In genomic region chr13:21852043-21852442, GRCh38 we compare ENCODE assay signal across 31 cellular contexts.
"Had no signal": no experiment of that assay in that cellular context is flagged by ENCODE, and none has a peak within 500 bp of the region (broad histone marks: within the 10 kb centered on the region; RNA-seq: fewer than 3 reads in every experiment).

No MANE protein-coding gene starts in this region.

- H3K27me3 Mint-ChIP-seq: activated CD8-positive, alpha-beta T cell treated with anti-CD3 and anti-CD28 coated beads for 36 hours; dendritic cell treated with granulocyte-macrophage colony-stimulating factor and Interleukin-4, amounts not matched to agents 40 ng/mL and 50 ng/mL, for 4 days; stimulated activated memory B cell treated with anti-CD40 and anti-IgM and Interleukin-4, amounts not matched to agents 10 μg/mL and 1 μg/mL and 100 μg/mL, for 72 hours; stimulated activated naive CD8-positive, alpha-beta T cell treated with anti-CD3 and anti-CD28 coated beads, Interleukin-15, amount 100 ng/mL, for 72 hours; type B pancreatic cell had no signal

- H3K4me3 Mint-ChIP-seq: activated CD8-positive, alpha-beta T cell treated with anti-CD3 and anti-CD28 coated beads for 36 hours; activated T-cell treated with anti-CD3 and anti-CD28 coated beads, Interleukin-2, amount 50 U/mL, for 4 hours; activated T-helper 17 cell treated with anti-CD3 and anti-CD28 coated beads, Interleukin-2, amount 50 U/mL, for 72 hours; central memory CD8-positive, alpha-beta T cell; dendritic cell treated with granulocyte-macrophage colony-stimulating factor and Interleukin-4, amounts not matched to agents 40 ng/mL and 50 ng/mL, for 4 days; endodermal cell; stimulated activated memory B cell treated with anti-CD40 and anti-IgM and Interleukin-4, amounts not matched to agents 10 μg/mL and 1 μg/mL and 100 μg/mL, for 72 hours; stimulated activated naive CD8-positive, alpha-beta T cell treated with anti-CD3 and anti-CD28 coated beads, Interleukin-15, amount 100 ng/mL, for 72 hours; type B pancreatic cell had no signal

- H3K9me3 ChIP-seq: esophagus squamous epithelium, gastrocnemius medialis, left ventricle myocardium inferior, pancreas, prostate gland, vagina had no signal

- H3K9me3 Mint-ChIP-seq: activated CD8-positive, alpha-beta T cell treated with anti-CD3 and anti-CD28 coated beads for 36 hours; activated T-cell treated with anti-CD3 and anti-CD28 coated beads, Interleukin-2, amount 50 U/mL, for 4 hours; activated T-helper 17 cell treated with anti-CD3 and anti-CD28 coated beads, Interleukin-2, amount 50 U/mL, for 72 hours; central memory CD8-positive, alpha-beta T cell; dendritic cell treated with granulocyte-macrophage colony-stimulating factor and Interleukin-4, amounts not matched to agents 40 ng/mL and 50 ng/mL, for 4 days; endodermal cell; naive B cell; stimulated activated naive CD8-positive, alpha-beta T cell treated with anti-CD3 and anti-CD28 coated beads, Interleukin-15, amount 100 ng/mL, for 72 hours had no signal

- H3K27ac ChIP-seq: esophagus squamous epithelium, gastrocnemius medialis, left ventricle myocardium inferior, pancreas, prostate gland, skin epidermis, vagina had no signal

- H3K27me3 ChIP-seq: esophagus squamous epithelium, gastrocnemius medialis, pancreas, vagina had no signal

- H3K36me3 Mint-ChIP-seq: naive B cell; stimulated activated memory B cell treated with anti-CD40 and anti-IgM and Interleukin-4, amounts not matched to agents 10 μg/mL and 1 μg/mL and 100 μg/mL, for 72 hours; type B pancreatic cell had no signal

- DNase-seq: activated CD4-positive, alpha-beta T cell treated with anti-CD3 and anti-CD28 coated beads for 1 hour; activated CD4-positive, alpha-beta T cell treated with anti-CD3 and anti-CD28 coated beads, Interleukin-2, amount 50 U/mL, for 1 hour; activated CD8-positive, alpha-beta T cell treated with anti-CD3 and anti-CD28 coated beads for 36 hours; activated gamma-delta T cell treated with Interleukin-2 at 50 U/mL for 16 hours; activated naive CD4-positive, alpha-beta T cell treated with anti-CD3 and anti-CD28 coated beads, Interleukin-2, amount 50 U/mL, for 16 hours; activated T-cell treated with anti-CD3 and anti-CD28 coated beads, Interleukin-2, amount 50 U/mL, for 4 hours; amygdala; endodermal cell; esophagus squamous epithelium; gastrocnemius medialis; glutamatergic neuron; left ventricle myocardium inferior; naive B cell; pancreas; retina; stimulated activated CD4-positive, alpha-beta T cell treated with anti-CD3 and anti-CD28 coated beads, Interleukin-12 subunit alpha, Interleukin-12 subunit beta, amount 100 ng/mL, for 4 hours; stimulated activated CD4-positive, alpha-beta T cell treated with anti-CD3 and anti-CD28 coated beads, Interleukin-4, amount 100 ng/mL, for 24 hours; stimulated activated naive CD8-positive, alpha-beta T cell treated with anti-CD3 and anti-CD28 coated beads, Interleukin-15, amount 100 ng/mL, for 72 hours; substantia nigra; T-helper 2 cell had no signal

- H3K27ac Mint-ChIP-seq: activated CD8-positive, alpha-beta T cell treated with anti-CD3 and anti-CD28 coated beads for 36 hours; activated T-helper 17 cell treated with anti-CD3 and anti-CD28 coated beads, Interleukin-2, amount 50 U/mL, for 72 hours; dendritic cell treated with granulocyte-macrophage colony-stimulating factor and Interleukin-4, amounts not matched to agents 40 ng/mL and 50 ng/mL, for 4 days; endodermal cell; naive B cell; stimulated activated memory B cell treated with anti-CD40 and anti-IgM and Interleukin-4, amounts not matched to agents 10 μg/mL and 1 μg/mL and 100 μg/mL, for 72 hours; stimulated activated naive CD8-positive, alpha-beta T cell treated with anti-CD3 and anti-CD28 coated beads, Interleukin-15, amount 100 ng/mL, for 72 hours; type B pancreatic cell had no signal

- H3K36me3 ChIP-seq: esophagus squamous epithelium, gastrocnemius medialis, left ventricle myocardium inferior, pancreas, prostate gland, vagina had no signal

- H3K4me1 Mint-ChIP-seq: activated T-helper 17 cell treated with anti-CD3 and anti-CD28 coated beads, Interleukin-2, amount 50 U/mL, for 72 hours; endodermal cell had no signal

- H3K4me3 ChIP-seq: esophagus squamous epithelium, gastrocnemius medialis, left ventricle myocardium inferior, lung, pancreas, prostate gland, skin epidermis, vagina had no signal

- ATAC-seq: activated CD8-positive, alpha-beta T cell treated with anti-CD3 and anti-CD28 coated beads for 36 hours; activated T-cell treated with anti-CD3 and anti-CD28 coated beads, Interleukin-2, amount 50 U/mL, for 4 hours; activated T-helper 17 cell treated with anti-CD3 and anti-CD28 coated beads, Interleukin-2, amount 50 U/mL, for 72 hours; gastrocnemius medialis; pancreas; sciatic nerve; stimulated activated memory B cell treated with anti-CD40 and anti-IgM and Interleukin-4, amounts not matched to agents 10 μg/mL and 1 μg/mL and 100 μg/mL, for 72 hours; stimulated activated naive CD8-positive, alpha-beta T cell treated with anti-CD3 and anti-CD28 coated beads, Interleukin-15, amount 100 ng/mL, for 72 hours had no signal

- FAIRE-seq: islet of Langerhans, pancreas had no signal

- H3K4me1 ChIP-seq: esophagus squamous epithelium, gastrocnemius medialis, pancreas, prostate gland, vagina had no signal
